ENCODE assay signal across 9 cellular contexts in genomic region chr11:57456960-57457642, GRCh38. TPM values are rescaled to one million over a fixed set of nuclear protein-coding genes. Genes with fewer than 3 reads are reported as not detected.
DNase-seq lines count a peak whose midpoint lies in the region; ATAC-seq and TF ChIP-seq lines count a peak whose summit lies in the region.
"Had no signal": no experiment of that assay in that cellular context is flagged by ENCODE, and none has a peak within 500 bp of the region (broad histone marks: within the 10 kb centered on the region; RNA-seq: fewer than 3 reads in every experiment).

No MANE protein-coding gene starts in this region.

- peaks cover 7 to 19% of the 10 kb centered on the region in 2 donors for H3K27me3 ChIP-seq in uterus

- H3K4me3 ChIP-seq in uterus, result no peak overlapping the region
- H3K4me3 ChIP-seq: skin epidermis had no signal

- no peak for TF ChIP-seq POLR2A in uterus (IDR thresholded peaks at IDR 0.05)

- H3K27ac Mint-ChIP-seq in activated naive CD4-positive, alpha-beta T cell treated with anti-CD3 and anti-CD28 coated beads, Interleukin-2, amount 10 ng/mL, durations not matched to agents 7 days and 5 days, result no peak overlapping the region

- CTCF ChIA-PET in activated naive CD4-positive, alpha-beta T cell treated with anti-CD3 and anti-CD28 coated beads, Interleukin-2, amount 10 ng/mL, durations not matched to agents 7 days and 5 days (lab: Charles Lee), result interaction anchor here (0.8 to 6.7 kb wide), 34 partner anchors 11 to 344 kb away, joined by 3 to 108 read pairs (median 7); partner anchors contain the start of genes SLC43A1 and SLC43A3

- H3K36me3 ChIP-seq in ES-I3 (ENCODE audit: insufficient read depth, low read length) (no peaks in the 10 kb centered on the region), uterus (no peaks in the 10 kb centered on the region)

- H3K27me3 Mint-ChIP-seq in activated naive CD4-positive, alpha-beta T cell treated with anti-CD3 and anti-CD28 coated beads, Interleukin-2, amount 10 ng/mL, durations not matched to agents 7 days and 5 days, result peaks cover 78% of the 10 kb centered on the region

- intact Hi-C loops in head of caudate nucleus (cut with DNase I), result loop anchor here (5.0 kb wide), 1 partner anchor 70 kb away; no protein-coding TSS in a partner anchor
- intact Hi-C loops in uterus (cut with DNase I; ENCODE audit: low total_unique reads), result loop anchor here (5.0 kb wide), 1 partner anchor 70 kb away; no protein-coding TSS in a partner anchor

- ATAC-seq in GM21786 (IDR thresholded peaks at IDR 0.05; ENCODE audit: unreplicated experiment) (peak; percentile 53), SK-N-SH treated with all-trans-retinoic acid at 6 μM for 48 hours (peak; percentile 87)

- H3K27ac ChIP-seq in uterus, result no peak overlapping the region
- H3K27ac ChIP-seq: skin epidermis had no signal

- TF ChIP-seq CTCF in uterus (IDR thresholded peaks at IDR 0.05), result peak; percentile 97 to 100 (median 97)

- H3K9me3 ChIP-seq in ES-I3 (ENCODE audit: control insufficient read depth, insufficient read depth, low read length) (no peaks in the 10 kb centered on the region), uterus (no peaks in the 10 kb centered on the region)

- H3K36me3 Mint-ChIP-seq in activated naive CD4-positive, alpha-beta T cell treated with anti-CD3 and anti-CD28 coated beads, Interleukin-2, amount 10 ng/mL, durations not matched to agents 7 days and 5 days, result no peaks in the 10 kb centered on the region

- H3K4me3 Mint-ChIP-seq in activated naive CD4-positive, alpha-beta T cell treated with anti-CD3 and anti-CD28 coated beads, Interleukin-2, amount 10 ng/mL, durations not matched to agents 7 days and 5 days, result no peak overlapping the region

- H3K9ac ChIP-seq in ES-I3 (ENCODE audit: low read depth, low read length), result peak overlapping the region; percentile 55; the same call in 1 of the 2 replicates

- H3K4me1 Mint-ChIP-seq in activated naive CD4-positive, alpha-beta T cell treated with anti-CD3 and anti-CD28 coated beads, Interleukin-2, amount 10 ng/mL, durations not matched to agents 7 days and 5 days, result peaks cover 32% of the 10 kb centered on the region

- peak; percentile 80 for DNase-seq in LHCN-M2 (ENCODE audit: low read depth)
- DNase-seq in activated naive CD4-positive, alpha-beta T cell treated with anti-CD3 and anti-CD28 coated beads, Interleukin-2, amount 10 ng/mL, durations not matched to agents 7 days and 5 days, result peak; percentile 82
- DNase-seq in head of caudate nucleus, result peak; percentile 67 to 95 (median 88)
- peak; percentile 81 for DNase-seq in pons (ENCODE audit: low spot score)
- DNase-seq in uterus, result peak; percentile 91 to 92

- H3K9me3 Mint-ChIP-seq in activated naive CD4-positive, alpha-beta T cell treated with anti-CD3 and anti-CD28 coated beads, Interleukin-2, amount 10 ng/mL, durations not matched to agents 7 days and 5 days, result no peaks in the 10 kb centered on the region

- H3K4me1 ChIP-seq in ES-I3 (ENCODE audit: insufficient read depth, low read length), result peaks cover 5% of the 10 kb centered on the region; the same call in 1 of the 2 replicates
- peaks cover 0 to 26% of the 10 kb centered on the region in 2 donors for H3K4me1 ChIP-seq in uterus

TF ChIP-seq in SK-N-SH treated with all-trans-retinoic acid at 6 μM for 48 hours, 23 proteins besides CTCF, POLR2A, EP300 and RAD21:
- TF ChIP-seq ESRRG (CRISPR knock-in tag; IDR thresholded peaks at IDR 0.05) (no peak), ARNTL (CRISPR knock-in tag; IDR thresholded peaks at IDR 0.05; ENCODE audit: borderline replicate concordance, low read depth) (no peak), OSR1 (CRISPR knock-in tag; IDR thresholded peaks at IDR 0.05) (no peak), CSDC2 (CRISPR knock-in tag; IDR thresholded peaks at IDR 0.05) (no peak), BACH2 (CRISPR knock-in tag; IDR thresholded peaks at IDR 0.05; ENCODE audit: borderline replicate concordance) (no peak), CSRNP3 (CRISPR knock-in tag; IDR thresholded peaks at IDR 0.05) (no peak), GLIS3 (CRISPR knock-in tag; IDR thresholded peaks at IDR 0.05) (no peak), ZNF70 (CRISPR knock-in tag; IDR thresholded peaks at IDR 0.05) (no peak), POU6F1 (CRISPR knock-in tag; IDR thresholded peaks at IDR 0.05; ENCODE audit: borderline replicate concordance, low read depth) (no peak), PATZ1 (CRISPR knock-in tag; IDR thresholded peaks at IDR 0.05; ENCODE audit: borderline replicate concordance) (no peak), ZNF565 (CRISPR knock-in tag; conservative IDR thresholded peaks at IDR 0.05; ENCODE audit: low read depth) (no peak), TOX (CRISPR knock-in tag; IDR thresholded peaks at IDR 0.05; ENCODE audit: borderline replicate concordance) (no peak), TSHZ2 (CRISPR knock-in tag; IDR thresholded peaks at IDR 0.05) (no peak), ZNF8 (CRISPR knock-in tag; IDR thresholded peaks at IDR 0.05) (no peak), SNAI2 (CRISPR knock-in tag; IDR thresholded peaks at IDR 0.05) (no peak), RARB (CRISPR knock-in tag; IDR thresholded peaks at IDR 0.05) (no peak)

RNA-seq across cellular contexts. Expression of gene RTN4RL2, which starts 3.2 kb away (rescaled TPM):
- 0.23 and 0.38 TPM in 2 replicates for total RNA-seq in LHCN-M2 (2014; rRNA removed)
- 0.11 TPM for polyA plus RNA-seq in LHCN-M2 (2012)
- 1 to 10 TPM in 1 of 4 donors, not detected in 3; 1.7 TPM for total RNA-seq in uterus

RNA-seq across cellular contexts. Expression of gene SLC43A3, which starts 30.2 kb away (rescaled TPM):
- total RNA-seq in LHCN-M2 (2014; rRNA removed) (113 and 153 TPM in 2 replicates), uterus (100 to 1,000 TPM in 2 of 4 donors, 10 to 100 TPM in 2; 44.1 to 333 (median 102) TPM)
- polyA plus RNA-seq in LHCN-M2 (2012), result 48.7 TPM

RNA-seq across cellular contexts. Expression of gene SLC43A1, which starts 58.4 kb away (rescaled TPM):
- 5.1 and 7.7 TPM in 2 replicates for total RNA-seq in LHCN-M2 (2014; rRNA removed)
- polyA plus RNA-seq in LHCN-M2 (2012), result 3.3 TPM
- 10 to 100 TPM; 13.1 to 48.4 (median 22.5) TPM for total RNA-seq in uterus
